Comparison of ENCODE assay signal across 18 cellular contexts in the genomic region with DNA sequence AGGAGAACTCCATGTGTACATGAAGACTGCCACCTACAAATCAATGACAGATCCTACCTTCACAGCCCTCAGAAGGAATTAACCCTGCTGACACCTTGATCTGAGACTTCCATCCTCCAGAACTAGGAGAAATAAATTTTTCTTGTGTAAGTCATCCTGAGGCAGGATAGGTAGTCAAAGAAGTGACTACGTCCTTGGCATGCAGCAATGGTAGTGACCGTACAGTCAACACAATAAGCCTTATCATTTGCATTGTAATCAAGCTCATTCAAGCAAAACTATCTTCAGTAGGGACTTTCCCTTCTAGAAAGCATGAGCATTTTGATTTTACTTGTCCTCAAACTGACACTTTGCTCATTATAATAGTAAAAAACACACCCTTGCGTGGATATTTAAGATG.
DNase-seq lines count a peak whose midpoint lies in the region; ATAC-seq, FAIRE-seq and TF ChIP-seq lines count a peak whose summit lies in the region.
"Had no signal": no experiment of that assay in that cellular context is flagged by ENCODE, and none has a peak within 500 bp of the region (broad histone marks: within the 10 kb centered on the region; RNA-seq: fewer than 3 reads in every experiment).

No MANE protein-coding gene starts in this region.

- H3K4me3 ChIP-seq in GM12865 (ENCODE audit: low read depth, low read length) = no peak overlapping the region
- H3K4me3 ChIP-seq: BLaER1 treated with 17β-estradiol and CSF1 and Interleukin-3, amounts not matched to agents 10 nM and 100 nM had no signal

- DNase-seq in GM12865 (ENCODE audit: low read depth) (peak; percentile 22), RCC 7860 (ENCODE audit: low spot score) (peak; percentile 50), epithelial cell of prostate (ENCODE audit: low read depth, low spot score) (peak; percentile 3), NCI-H446 (lab: John Stamatoyannopoulos, UW) (no peak), middle frontal gyrus (ENCODE audit: extremely low spot score, low spot score) (no peak), EL (no peak)
- DNase-seq: Calu3; CD8-positive, alpha-beta T cell; DMS79 treated with DMSO at 0.1 percent for 48 hours; GOT3; H7; HFFc6; KBM-7 had no signal

- no peak for TF ChIP-seq CTCF in GM12865 (IDR thresholded peaks at IDR 0.05; ENCODE audit: insufficient read depth, low read depth, low read length, missing control alignments)

- no peak for FAIRE-seq in RCC 7860 (lab: Jason Lieb, UNC)
- FAIRE-seq: HepG2 had no signal

- H3K27ac ChIP-seq in epithelial cell of prostate = no peak overlapping the region
- H3K27ac ChIP-seq: BLaER1 treated with 17β-estradiol and CSF1 and Interleukin-3, amounts not matched to agents 10 nM and 100 nM had no signal

- peak; percentile 40 for ATAC-seq in GM18867 (IDR thresholded peaks at IDR 0.05; ENCODE audit: unreplicated experiment)
- no peak for ATAC-seq in GM19324 (IDR thresholded peaks at IDR 0.05; ENCODE audit: low FRiP score, unreplicated experiment)
- ATAC-seq: CD8-positive, alpha-beta T cell; HCT116; HepG2 had no signal

Comparison
In these comparisons a context has a peak if more than half of its experiments do, and no peak if none do; other contexts are left out.
1. DNase-seq: peak in GM12865 (single experiment), RCC 7860 (single experiment) and epithelial cell of prostate (single experiment); none in NCI-H446 (0 of 2), middle frontal gyrus (single experiment) and EL (single experiment).